In genomic region chr20:21701171-21701876, GRCh38 we compare ENCODE assay signal across 18 cellular contexts. TPM values are rescaled to one million over a fixed set of nuclear protein-coding genes. Genes with fewer than 3 reads are reported as not detected.
DNase-seq lines count a peak whose midpoint lies in the region; ATAC-seq, FAIRE-seq and TF ChIP-seq lines count a peak whose summit lies in the region.
"Had no signal": no experiment of that assay in that cellular context is flagged by ENCODE, and none has a peak within 500 bp of the region (broad histone marks: within the 10 kb centered on the region; RNA-seq: fewer than 3 reads in every experiment).

No MANE protein-coding gene starts in this region.

- H3K4me3 Mint-ChIP-seq in natural killer cell treated with Interleukin-12 subunit alpha and Interleukin-12 subunit beta and Interleukin-15 and Interleukin-18, amount 100 ng/mL, for 72 hours: no peak overlapping the region

- H3K27me3 ChIP-seq in HUES6 (ENCODE audit: control insufficient read depth, insufficient read depth, low read length): peaks cover 100% of the 10 kb centered on the region
- H3K27me3 ChIP-seq in iPS-15b (ENCODE audit: control insufficient read depth, insufficient read depth, low read length): peaks cover 99% of the 10 kb centered on the region
- H3K27me3 ChIP-seq in neural cell (ENCODE audit: insufficient read depth, low read depth, low read length): peaks cover 100% of the 10 kb centered on the region
- peaks cover 61% of the 10 kb centered on the region for H3K27me3 ChIP-seq in thymus (ENCODE audit: control insufficient read depth, insufficient read depth)

- H3K4me1 ChIP-seq in HUES6 (ENCODE audit: control insufficient read depth, insufficient read depth, low read length) (peaks cover 26% of the 10 kb centered on the region), iPS-15b (ENCODE audit: control insufficient read depth, insufficient read depth, low read length) (peaks cover 12% of the 10 kb centered on the region), thymus (ENCODE audit: control insufficient read depth, insufficient read depth, low read length) (no peaks in the 10 kb centered on the region)

- no peak overlapping the region for H3K27ac Mint-ChIP-seq in natural killer cell treated with Interleukin-12 subunit alpha and Interleukin-12 subunit beta and Interleukin-15 and Interleukin-18, amount 100 ng/mL, for 72 hours
- H3K27ac Mint-ChIP-seq: CD14-positive monocyte had no signal

- H3K27me3 Mint-ChIP-seq in natural killer cell treated with Interleukin-12 subunit alpha and Interleukin-12 subunit beta and Interleukin-15 and Interleukin-18, amount 100 ng/mL, for 72 hours: peaks cover 50 to 75% of the 10 kb centered on the region in 2 donors

- DNase-seq in natural killer cell treated with Interleukin-12 subunit alpha and Interleukin-12 subunit beta and Interleukin-15 and Interleukin-18, amount 100 ng/mL, for 72 hours (ENCODE audit: low spot score): no peak
- no peak for DNase-seq in NCI-H2196 treated with DMSO at 0.1 percent for 48 hours (lab: John Stamatoyannopoulos, UW; ENCODE audit: unreplicated experiment)
- DNase-seq in H54 (ENCODE audit: insufficient read length, low spot score): no peak
- DNase-seq: AML-193, COR-L47, NCI-H187, NCI-H345, NCI-H526, SHP77 treated with DMSO at 0.1 percent for 48 hours had no signal

- WGBS in thymus: 8% methylated on average over 33 of the region's 33 CpGs

- no peaks in the 10 kb centered on the region for H3K79me2 ChIP-seq in neural cell (replicated peaks; ENCODE audit: insufficient read depth, low read length)

- no peak overlapping the region for H3K27ac ChIP-seq in HUES6 (ENCODE audit: low read depth, low read length)
- no peak overlapping the region for H3K27ac ChIP-seq in neural cell (ENCODE audit: low read length)
- H3K27ac ChIP-seq in thymus (ENCODE audit: low read depth): peak overlapping the region; percentile 25

- TF ChIP-seq CTCF in neural cell (IDR thresholded peaks at IDR 0.05; ENCODE audit: poor library complexity, severe bottlenecking): no peak

- H3K9me3 Mint-ChIP-seq in natural killer cell treated with Interleukin-12 subunit alpha and Interleukin-12 subunit beta and Interleukin-15 and Interleukin-18, amount 100 ng/mL, for 72 hours: no peaks in the 10 kb centered on the region

- no peak overlapping the region for H3K9ac ChIP-seq in HUES6 (ENCODE audit: low read length)
- no peak overlapping the region for H3K9ac ChIP-seq in iPS-15b (ENCODE audit: low read depth, low read length)
- H3K9ac ChIP-seq in neural cell (ENCODE audit: low read length): no peak overlapping the region

- H3K9me3 ChIP-seq in HUES6 (ENCODE audit: control insufficient read depth, insufficient read depth, low read depth, low read length) (no peaks in the 10 kb centered on the region), iPS-15b (ENCODE audit: control insufficient read depth, insufficient read depth, low read length) (no peaks in the 10 kb centered on the region), neural cell (ENCODE audit: low read length) (no peaks in the 10 kb centered on the region), thymus (ENCODE audit: control insufficient read depth) (no peaks in the 10 kb centered on the region)

- no peaks in the 10 kb centered on the region for H3K4me1 Mint-ChIP-seq in natural killer cell treated with Interleukin-12 subunit alpha and Interleukin-12 subunit beta and Interleukin-15 and Interleukin-18, amount 100 ng/mL, for 72 hours (ENCODE audit: low read depth in 2 of 2)

- TF ChIP-seq EP300 in neural cell (conservative IDR thresholded peaks at IDR 0.05; ENCODE audit: poor library complexity, severe bottlenecking): no peak

- peak overlapping the region; percentile 47 for H3K4me3 ChIP-seq in HUES6 (ENCODE audit: low read depth, low read length)
- peak overlapping the region; percentile 13 for H3K4me3 ChIP-seq in iPS-15b (ENCODE audit: low read depth, low read length)
- H3K4me3 ChIP-seq in neural cell (ENCODE audit: low read length): no peak overlapping the region
- H3K4me3 ChIP-seq in thymus (ENCODE audit: low read length): no peak overlapping the region
- H3K4me3 ChIP-seq: K562 had no signal

- H2AFZ ChIP-seq in neural cell (ENCODE audit: low read depth, low read length): no peak overlapping the region

- H4K20me1 ChIP-seq in neural cell (ENCODE audit: insufficient read depth): no peaks in the 10 kb centered on the region

- ATAC-seq in natural killer cell treated with Interleukin-12 subunit alpha and Interleukin-12 subunit beta and Interleukin-15 and Interleukin-18, amount 100 ng/mL, for 72 hours: no peak
- ATAC-seq: HCT116, K562 had no signal

- FAIRE-seq in H54 (lab: Jason Lieb, UNC): no peak
- FAIRE-seq: K562 had no signal

- no peaks in the 10 kb centered on the region for H3K9me2 ChIP-seq in neural cell (ENCODE audit: insufficient read depth, low read length)

- no peak overlapping the region for H3K4me2 ChIP-seq in neural cell (ENCODE audit: low read length)

- H3F3A ChIP-seq in neural cell (ENCODE audit: insufficient read depth, low read length, poor library complexity, severe bottlenecking): no peaks in the 10 kb centered on the region

- H3K36me3 Mint-ChIP-seq in natural killer cell treated with Interleukin-12 subunit alpha and Interleukin-12 subunit beta and Interleukin-15 and Interleukin-18, amount 100 ng/mL, for 72 hours: no peaks in the 10 kb centered on the region

- no peak for TF ChIP-seq POLR2A in H54 (IDR thresholded peaks at IDR 0.05; ENCODE audit: low read depth, low read length)

- H3K36me3 ChIP-seq in HUES6 (ENCODE audit: control insufficient read depth, insufficient read depth, low read length) (no peaks in the 10 kb centered on the region), iPS-15b (ENCODE audit: control insufficient read depth, insufficient read depth, low read length) (no peaks in the 10 kb centered on the region), neural cell (ENCODE audit: insufficient read depth, low read length) (no peaks in the 10 kb centered on the region), thymus (ENCODE audit: control insufficient read depth, insufficient read depth) (no peaks in the 10 kb centered on the region)

- TF ChIP-seq RAD21 in neural cell (conservative IDR thresholded peaks at IDR 0.05): no peak

TF ChIP-seq in neural cell, 6 proteins besides CTCF, POLR2A, EP300 and RAD21:
- TF ChIP-seq REST (IDR thresholded peaks at IDR 0.05; ENCODE audit: borderline replicate concordance): no peak
- TF ChIP-seq POLR2AphosphoS5 (IDR thresholded peaks at IDR 0.05): peak; percentile 29
- peak; percentile 25 for TF ChIP-seq EZH2 (IDR thresholded peaks at IDR 0.05; ENCODE audit: borderline replicate concordance, insufficient read depth, low read length, poor library complexity, severe bottlenecking)

RNA-seq across cellular contexts. Expression of gene PAX1, which starts 4.1 kb away (rescaled TPM):
- not detected in 2 replicates for polyA plus RNA-seq in neural cell
- not detected in 2 replicates for polyA minus RNA-seq in neural cell
- 35.6 TPM for polyA plus RNA-seq in thymus
- total RNA-seq in natural killer cell treated with Interleukin-12 subunit alpha and Interleukin-12 subunit beta and Interleukin-15 and Interleukin-18, amount 100 ng/mL, for 72 hours: not detected
- total RNA-seq: K562, OCI-LY7, RPMI7951 had no signal
- polyA plus RNA-seq: CD14-positive monocyte, K562 had no signal

Comparison
In these comparisons a context has a peak if more than half of its experiments do, and no peak if none do; other contexts are left out.
1. H3K4me3 ChIP-seq: peak in HUES6 (single experiment) and iPS-15b (single experiment); none in neural cell (single experiment) and thymus (single experiment).
2. RNA of gene PAX1, which starts 4.1 kb away (polyA plus RNA-seq): 35.6 TPM in thymus (single experiment); not detected in neural cell; every median in the first group is over 10 times any median in the second.